Comparison of ENCODE assay signal across 27 cellular contexts in genomic region chr15:48590704-48591103, GRCh38. TPM values are rescaled to one million over a fixed set of nuclear protein-coding genes. Genes with fewer than 3 reads are reported as not detected.
DNase-seq lines count a peak whose midpoint lies in the region; ATAC-seq, FAIRE-seq and TF ChIP-seq lines count a peak whose summit lies in the region.
"Had no signal": no experiment of that assay in that cellular context is flagged by ENCODE, and none has a peak within 500 bp of the region (broad histone marks: within the 10 kb centered on the region; RNA-seq: fewer than 3 reads in every experiment).

No MANE protein-coding gene starts in this region.

- no peaks in the 10 kb centered on the region for H4K20me1 ChIP-seq in K562 (replicated peaks; ENCODE audit: control insufficient read depth, insufficient read depth, low read length)

- no peak overlapping the region for H3K18ac ChIP-seq in neuronal stem cell (ENCODE audit: low read length)

- H2AFZ ChIP-seq in ACC112 (ENCODE audit: low read length, unreplicated experiment), result no peak overlapping the region
- no peak overlapping the region for H2AFZ ChIP-seq in K562 (ENCODE audit: low read depth, low read length)
- H2AFZ ChIP-seq in neuronal stem cell (ENCODE audit: low read length), result no peak overlapping the region

- no peaks in the 10 kb centered on the region for H3K27me3 ChIP-seq in ACC112 (ENCODE audit: insufficient read depth, low read length)
- no peaks in the 10 kb centered on the region for H3K27me3 ChIP-seq in K562 (ENCODE audit: control insufficient read depth in 2 of 2, insufficient read depth in 2 of 2, low read length in 2 of 2)
- H3K27me3 ChIP-seq in neuronal stem cell (ENCODE audit: control insufficient read depth in 3 of 3, insufficient read depth in 3 of 3, low read depth in 1 of 3, low read length in 3 of 3), result no peaks in the 10 kb centered on the region
- H3K27me3 ChIP-seq: adrenal gland, testis had no signal

- in situ Hi-C loops in K562 (cut with MboI), result no loop called here

- no peak overlapping the region for H3K4me3 ChIP-seq in ACC112 (ENCODE audit: low read depth, low read length)
- no peak overlapping the region for H3K4me3 ChIP-seq in K562
- no peak overlapping the region for H3K4me3 ChIP-seq in fibroblast of the aortic adventitia (ENCODE audit: low read depth, low read length)
- H3K4me3 ChIP-seq in neuronal stem cell (ENCODE audit: low read length in 2 of 2), result no peak overlapping the region
- H3K4me3 ChIP-seq: adrenal gland, GM12878, testis had no signal

- H3K36me3 ChIP-seq in ACC112 (ENCODE audit: insufficient read depth, low read length) (peaks cover 56% of the 10 kb centered on the region), K562 (ENCODE audit: control insufficient read depth, insufficient read depth, low read length) (no peaks in the 10 kb centered on the region; the same call in 2 of the 3 replicates), neuronal stem cell (replicated peaks in 1 of 2; ENCODE audit: control insufficient read depth in 2 of 2, insufficient read depth in 2 of 2, low read length in 2 of 2) (no peaks in the 10 kb centered on the region)
- H3K36me3 ChIP-seq: adrenal gland had no signal

- no peak for TF ChIP-seq CTCF in K562 (IDR thresholded peaks at IDR 0.05 in 2 of 3, conservative IDR thresholded peaks at IDR 0.05 in 1 of 3; ENCODE audit: insufficient read depth in 2 of 3, low read depth in 1 of 3, low read length in 3 of 3)
- no peak for TF ChIP-seq CTCF in fibroblast of the aortic adventitia (IDR thresholded peaks at IDR 0.05; ENCODE audit: insufficient read depth, low read length)
- TF ChIP-seq CTCF in natural killer cell (IDR thresholded peaks at IDR 0.05), result no peak

- H3K9me1 ChIP-seq in K562 (ENCODE audit: control insufficient read depth, insufficient read depth, low read length), result no peaks in the 10 kb centered on the region

- POLR2A ChIA-PET in K562 (lab: Yijun Ruan, JAX), result interaction anchor here (1.4 kb wide), 1 partner anchor 11 kb away, joined by 6 read pairs; no protein-coding TSS in a partner anchor

- H3K4me1 ChIP-seq in ACC112 (ENCODE audit: control insufficient read depth, insufficient read depth, low read length, unreplicated experiment) (peaks cover 60% of the 10 kb centered on the region), K562 (replicated peaks in 1 of 2; ENCODE audit: control insufficient read depth in 2 of 2, insufficient read depth in 2 of 2, low read length in 2 of 2) (peaks cover 3 to 17% of the 10 kb centered on the region in 2 experiments; a peak in 3 of 5 replicates), neuronal stem cell (ENCODE audit: control insufficient read depth in 2 of 2, insufficient read depth in 1 of 2, low read depth in 1 of 2, low read length in 2 of 2) (peaks cover 0 to 11% of the 10 kb centered on the region in 2 donors)

- no peak overlapping the region for H2AK5ac ChIP-seq in neuronal stem cell (ENCODE audit: low read depth, low read length)

- H3K79me2 ChIP-seq in ACC112 (ENCODE audit: control insufficient read depth, insufficient read depth, low read length, unreplicated experiment) (peaks cover 31% of the 10 kb centered on the region), K562 (ENCODE audit: control insufficient read depth, insufficient read depth, low read length) (no peaks in the 10 kb centered on the region)

- H3K9me3 Mint-ChIP-seq in natural killer cell, result no peaks in the 10 kb centered on the region
- H3K9me3 Mint-ChIP-seq: activated naive CD4-positive, alpha-beta T cell treated with anti-CD3 and anti-CD28 coated beads for 36 hours had no signal

- peak overlapping the region; percentile 9; the same call in 1 of the 2 replicates for H3K4me2 ChIP-seq in K562 (ENCODE audit: insufficient read depth, low read length)
- H3K4me2 ChIP-seq in neuronal stem cell (ENCODE audit: insufficient read depth, low read length, poor library complexity, severe bottlenecking), result no peak overlapping the region
- H3K4me2 ChIP-seq: KMS-11 had no signal

- no peak overlapping the region for H2BK5ac ChIP-seq in neuronal stem cell (ENCODE audit: low read length)

- H3K9me3 ChIP-seq in K562 (replicated peaks; ENCODE audit: control insufficient read depth, insufficient read depth, low read depth, low read length) (no peaks in the 10 kb centered on the region), neuronal stem cell (replicated peaks in 1 of 2; ENCODE audit: control insufficient read depth in 2 of 2, insufficient read depth in 1 of 2, low read depth in 1 of 2, low read length in 2 of 2) (no peaks in the 10 kb centered on the region)
- H3K9me3 ChIP-seq: adrenal gland, testis had no signal

- no peak overlapping the region for H4K91ac ChIP-seq in neuronal stem cell (ENCODE audit: low read depth, low read length, poor library complexity)

- H3K4me3 Mint-ChIP-seq in natural killer cell, result no peak overlapping the region
- H3K4me3 Mint-ChIP-seq: activated naive CD4-positive, alpha-beta T cell treated with anti-CD3 and anti-CD28 coated beads for 36 hours; neural crest cell had no signal

- H3K27me3 Mint-ChIP-seq in natural killer cell (ENCODE audit: low read depth in 2 of 2), result no peaks in the 10 kb centered on the region

- no peak overlapping the region for H3K14ac ChIP-seq in neuronal stem cell (ENCODE audit: low read length)

- DNase-seq in COR-L47 (lab: John Stamatoyannopoulos, UW), result peak; percentile 11
- DNase-seq in K562 (ENCODE audit: extremely low read depth in 1 of 4, low spot score in 3 of 4), result peak; percentile 34 to 66 (median 38)
- peak; percentile 81 for DNase-seq in fibroblast of the aortic adventitia (ENCODE audit: low read depth)
- no peak for DNase-seq in neuronal stem cell (ENCODE audit: low spot score)
- no peak for DNase-seq in natural killer cell
- no peak for DNase-seq in activated CD4-positive, alpha-beta T cell treated with anti-CD3 and anti-CD28 coated beads for 4 hours
- DNase-seq: activated CD4-positive, alpha-beta T cell treated with anti-CD3 and anti-CD28 coated beads, Interleukin-2, amount 50 U/mL, for 4 hours; activated CD4-positive, CD25-positive, alpha-beta regulatory T cell; activated naive CD4-positive, alpha-beta T cell treated with anti-CD3 and anti-CD28 coated beads for 36 hours; adrenal gland; EL; head of caudate nucleus; NCI-H1417 treated with DMSO at 0.1 percent for 48 hours; NCI-H2081; NK-92 treated with Interleukin-12 subunit alpha and Interleukin-12 subunit beta, amount 100 ng/mL, for 24 hours; SIG-M5; stimulated activated naive CD4-positive, alpha-beta T cell treated with Interleukin-2 at 50 U/mL for 16 hours; T1000; testis had no signal

- no peak overlapping the region for H2BK12ac ChIP-seq in neuronal stem cell (ENCODE audit: low read length)

- H3K79me1 ChIP-seq in neuronal stem cell (ENCODE audit: low read depth, low read length), result no peaks in the 10 kb centered on the region

- intact Hi-C loops in K562 (cut with micrococcal nuclease), result no loop called here
- intact Hi-C loops in natural killer cell (cut with micrococcal nuclease), result no loop called here

- H3K4ac ChIP-seq in neuronal stem cell (ENCODE audit: low read length), result no peak overlapping the region

- peak; percentile 88 for TF ChIP-seq EP300 in K562 (IDR thresholded peaks at IDR 0.05; ENCODE audit: low read length)

- H3K4me1 Mint-ChIP-seq in natural killer cell, result peaks cover 7 to 9% of the 10 kb centered on the region in 2 donors

- 0% methylated on average over 1 of the region's 1 CpG for WGBS in K562 (ENCODE audit: insufficient coverage, low coverage, missing lambda C conversion rate)
- WGBS in neuronal stem cell (ENCODE audit: extremely low coverage in 2 of 2, insufficient read length in 2 of 2, insufficient replicate concordance in 1 of 2), 2 donors, result no CpG with 5 or more reads among the region's 1 CpG

- H3K23ac ChIP-seq in neuronal stem cell (ENCODE audit: low read depth, low read length, poor library complexity), result no peak overlapping the region

- no peak overlapping the region for H3K27ac Mint-ChIP-seq in natural killer cell
- H3K27ac Mint-ChIP-seq: activated naive CD4-positive, alpha-beta T cell treated with anti-CD3 and anti-CD28 coated beads for 36 hours had no signal

- H3K36me3 Mint-ChIP-seq in natural killer cell, result no peaks in the 10 kb centered on the region

- H4K8ac ChIP-seq in neuronal stem cell (ENCODE audit: low read depth, low read length), result no peak overlapping the region

- ATAC-seq in K562 (peak; percentile 69), natural killer cell (no peak)
- ATAC-seq: GM12878, Panc1 had no signal

- H3K27ac ChIP-seq in ACC112 (ENCODE audit: low read depth, low read length), result peak overlapping the region; percentile 98
- H3K27ac ChIP-seq in K562 (ENCODE audit: extremely low read depth, low read depth, low read length), result no peak overlapping the region
- H3K27ac ChIP-seq in neuronal stem cell (replicated peaks; ENCODE audit: low read length), result no peak overlapping the region
- H3K27ac ChIP-seq: adrenal gland, C4-2B, KMS-11, testis had no signal

- TF ChIP-seq POLR2A in K562 (conservative IDR thresholded peaks at IDR 0.05), result no peak

- no peak overlapping the region for H2BK120ac ChIP-seq in neuronal stem cell (ENCODE audit: low read depth, low read length)

- TF ChIP-seq RAD21 in K562 (CRISPR knock-in tag; conservative IDR thresholded peaks at IDR 0.05 in 1 of 2, IDR thresholded peaks at IDR 0.05 in 1 of 2), result no peak

- CTCF ChIA-PET in K562 (lab: Yijun Ruan, JAX; ENCODE audit: low intra/inter-chr PET ratio), result no interaction called here

- H2BK15ac ChIP-seq in neuronal stem cell (ENCODE audit: low read length), result no peak overlapping the region

- peak; percentile 83 for FAIRE-seq in K562 (lab: Jason Lieb, UNC)
- FAIRE-seq: endometrium, GM12878, urothelium cell line had no signal

- H3K9ac ChIP-seq in K562 (ENCODE audit: insufficient read depth in 1 of 2, low read depth in 2 of 2, low read length in 2 of 2), result no peak overlapping the region
- no peak overlapping the region for H3K9ac ChIP-seq in neuronal stem cell (ENCODE audit: low read depth, low read length, poor library complexity)
- H3K9ac ChIP-seq: KMS-11 had no signal

- no TSS peak for BruUV-seq in K562 (replicated peaks; lab: Mats Ljungman, UMichigan)

RNA-seq across cellular contexts. Expression of gene FBN1, which starts 54.8 kb away (rescaled TPM):
- total RNA-seq in K562 (2011; cell fraction: chromatin; rRNA removed; ENCODE audit: low replicate concordance), result 1.00 and 3.4 TPM in 2 replicates
- total RNA-seq in K562 (2011; cell fraction: nucleolus; rRNA removed), result 0.50 and 0.79 TPM in 2 replicates
- total RNA-seq in K562 (2011; cell fraction: nucleoplasm; rRNA removed), result 1.3 and 2.4 TPM in 2 replicates
- total RNA-seq in K562 (2014; rRNA removed), result 0.41 TPM in 2 replicates
- total RNA-seq in K562 (2014; rRNA removed; fragmentation: Illumina TruSeq; extraction: Trizol), result 0.89 and 1.2 TPM in 2 replicates
- total RNA-seq in K562 (2015; rRNA removed; fragmentation: Illumina TruSeq; extraction: Trizol), result 0.83 and 1.1 TPM in 2 replicates
- total RNA-seq in K562 (2021), result 0.86 and 1.0 TPM in 2 replicates
- polyA plus RNA-seq in K562 (2011; rRNA removed), result 0.31 and 0.77 TPM in 2 replicates
- polyA plus RNA-seq in K562 (2011; cell fraction: cytosol; rRNA removed), result 0.12 and 0.59 TPM in 2 replicates
- polyA plus RNA-seq in K562 (2011; cell fraction: nucleus; rRNA removed), result 0.98 and 2.2 TPM in 2 replicates
- 0.27 and 0.32 TPM in 2 replicates for polyA plus RNA-seq in K562 (2012)
- 0.48 and 0.76 TPM in 2 replicates for polyA plus RNA-seq in K562 (2014; fragmentation: Illumina TruSeq; extraction: Trizol)
- under 1 TPM; 0.15 to 0.32 TPM for polyA plus RNA-seq in K562 (2014; fragmentation: Nextera tagmentation; extraction: Ambion mirVana)
- 0.60 and 1.0 TPM in 2 replicates for polyA plus RNA-seq in K562 (2014; rRNA removed)
- polyA minus RNA-seq in K562 (2011; rRNA and poly(A)+ RNA removed), result 1.5 and 2.1 TPM in 2 replicates
- polyA minus RNA-seq in K562 (2011; cell fraction: cytosol; rRNA and poly(A)+ RNA removed), result 0.18 and 0.29 TPM in 2 replicates
- 1.5 and 4.7 TPM in 2 replicates for polyA minus RNA-seq in K562 (2011; cell fraction: nucleus; rRNA and poly(A)+ RNA removed)
- total RNA-seq in fibroblast of the aortic adventitia (ENCODE audit: low replicate concordance), result 984 and 4,431 TPM in 2 replicates
- 10.4 TPM for polyA plus RNA-seq in neuronal stem cell (2013, experiment 1 of 2)
- 10.1 TPM for polyA plus RNA-seq in neuronal stem cell (2013, experiment 2 of 2)
- total RNA-seq in natural killer cell, result under 1 TPM; 0.33 to 0.54 (median 0.33) TPM

Comparison
In these comparisons a context has a peak if more than half of its experiments do, and no peak if none do; other contexts are left out.
1. DNase-seq: peak in COR-L47 (single experiment), K562 (4 of 4) and fibroblast of the aortic adventitia (single experiment); none in neuronal stem cell (single experiment), natural killer cell (single experiment) and activated CD4-positive, alpha-beta T cell treated with anti-CD3 and anti-CD28 coated beads for 4 hours (0 of 2).
2. RNA of gene FBN1, which starts 54.8 kb away (total RNA-seq): 984 to 4,431 TPM in fibroblast of the aortic adventitia; 0.41 to 3.4 TPM in K562 and 0.33 to 0.54 TPM in natural killer cell; every median in the first group is over 100 times any median in the second.